11 cellular contexts compared by ENCODE assay signal in genomic region chr19:13024958-13025653, GRCh38. TPM values are rescaled to one million over a fixed set of nuclear protein-coding genes. Genes with fewer than 3 reads are reported as not detected.
DNase-seq lines count a peak whose midpoint lies in the region; ATAC-seq and TF ChIP-seq lines count a peak whose summit lies in the region.
"Had no signal": no experiment of that assay in that cellular context is flagged by ENCODE, and none has a peak within 500 bp of the region (broad histone marks: within the 10 kb centered on the region; RNA-seq: fewer than 3 reads in every experiment).

No MANE protein-coding gene starts in this region.

- peak overlapping the region; percentile 81 for H3K4me2 ChIP-seq in hepatocyte

- H3K27me3 Mint-ChIP-seq in WTC11 (ENCODE audit: low read depth), result peaks cover 100% of the 10 kb centered on the region
- H3K27me3 Mint-ChIP-seq in stimulated activated naive B cell treated with anti-CD40 and anti-IgM and Interleukin-4, amounts not matched to agents 10 μg/mL and 1 μg/mL and 100 μg/mL, for 72 hours, result peaks cover 9 to 34% of the 10 kb centered on the region in 2 donors
- H3K27me3 Mint-ChIP-seq in activated CD8-positive, alpha-beta T cell treated with anti-CD3 and anti-CD28 coated beads for 36 hours, result peaks cover 21% of the 10 kb centered on the region

- POLR2A ChIA-PET in WTC11 (lab: Charles Lee), result no interaction called here
- POLR2A ChIA-PET in activated CD8-positive, alpha-beta T cell treated with anti-CD3 and anti-CD28 coated beads for 36 hours (lab: Charles Lee), result no interaction called here

- peaks cover 53% of the 10 kb centered on the region for H3K4me1 Mint-ChIP-seq in WTC11
- H3K4me1 Mint-ChIP-seq in stimulated activated naive B cell treated with anti-CD40 and anti-IgM and Interleukin-4, amounts not matched to agents 10 μg/mL and 1 μg/mL and 100 μg/mL, for 72 hours, result peaks cover 13 to 39% of the 10 kb centered on the region in 2 donors
- H3K4me1 Mint-ChIP-seq in activated CD8-positive, alpha-beta T cell treated with anti-CD3 and anti-CD28 coated beads for 36 hours (ENCODE audit: low read depth), result peaks cover 18% of the 10 kb centered on the region

- ATAC-seq in WTC11 (no peak), HG02623 (IDR thresholded peaks at IDR 0.05; ENCODE audit: unreplicated experiment) (no peak)
- no peak for ATAC-seq in stimulated activated naive B cell treated with anti-CD40 and anti-IgM and Interleukin-4, amounts not matched to agents 10 μg/mL and 1 μg/mL and 100 μg/mL, for 72 hours (replicated peaks)
- no peak for ATAC-seq in activated CD8-positive, alpha-beta T cell treated with anti-CD3 and anti-CD28 coated beads for 36 hours

- peaks cover 6% of the 10 kb centered on the region for H4K20me1 ChIP-seq in hepatocyte (ENCODE audit: insufficient read depth, poor library complexity, severe bottlenecking)

- H3K9me3 ChIP-seq in hepatocyte (ENCODE audit: low read depth) (no peaks in the 10 kb centered on the region), WERI-Rb-1 (ENCODE audit: severe bottlenecking) (no peaks in the 10 kb centered on the region)
- H3K9me3 ChIP-seq: adrenal gland had no signal

- 18% methylated on average over 44 of the region's 45 CpGs for WGBS in hepatocyte (ENCODE audit: low lambda C conversion rate, missing lambda C conversion rate)

- H3K27ac ChIP-seq in hepatocyte (peak overlapping the region; percentile 89), WERI-Rb-1 (no peak overlapping the region)

- H3K27ac Mint-ChIP-seq in WTC11, result no peak overlapping the region
- no peak overlapping the region for H3K27ac Mint-ChIP-seq in stimulated activated naive B cell treated with anti-CD40 and anti-IgM and Interleukin-4, amounts not matched to agents 10 μg/mL and 1 μg/mL and 100 μg/mL, for 72 hours
- H3K27ac Mint-ChIP-seq in activated CD8-positive, alpha-beta T cell treated with anti-CD3 and anti-CD28 coated beads for 36 hours, result no peak overlapping the region

- TF ChIP-seq CTCF in WTC11 (IDR thresholded peaks at IDR 0.05), result no peak
- no peak for TF ChIP-seq CTCF in hepatocyte (IDR thresholded peaks at IDR 0.05; ENCODE audit: poor library complexity)
- TF ChIP-seq CTCF in activated CD8-positive, alpha-beta T cell treated with anti-CD3 and anti-CD28 coated beads for 36 hours (IDR thresholded peaks at IDR 0.05), result no peak
- no peak for TF ChIP-seq CTCF in WERI-Rb-1 (IDR thresholded peaks at IDR 0.05; ENCODE audit: low read depth, low read length)

- DNase-seq in ELF-1 (ENCODE audit: low read depth, low spot score) (peak; percentile 48), WTC11 (ENCODE audit: low spot score) (peak; percentile 56), hepatocyte (ENCODE audit: low spot score) (no peak), WERI-Rb-1 (no peak), NCI-H1048 (lab: John Stamatoyannopoulos, UW) (no peak)
- DNase-seq in stimulated activated naive B cell treated with anti-CD40 and anti-IgM and Interleukin-4, amounts not matched to agents 10 μg/mL and 1 μg/mL and 100 μg/mL, for 72 hours, result no peak
- DNase-seq in activated CD8-positive, alpha-beta T cell treated with anti-CD3 and anti-CD28 coated beads for 36 hours, result no peak
- DNase-seq: SHP77 treated with DMSO at 0.1 percent for 48 hours had no signal

- intact Hi-C loops in activated CD8-positive, alpha-beta T cell treated with anti-CD3 and anti-CD28 coated beads for 36 hours (cut with micrococcal nuclease), result no loop called here

- H3K79me2 ChIP-seq in hepatocyte, result peaks cover 32% of the 10 kb centered on the region

- H3K4me3 Mint-ChIP-seq in WTC11, result peak overlapping the region; percentile 63
- peak overlapping the region; percentile 21 to 80 for H3K4me3 Mint-ChIP-seq in stimulated activated naive B cell treated with anti-CD40 and anti-IgM and Interleukin-4, amounts not matched to agents 10 μg/mL and 1 μg/mL and 100 μg/mL, for 72 hours
- H3K4me3 Mint-ChIP-seq in activated CD8-positive, alpha-beta T cell treated with anti-CD3 and anti-CD28 coated beads for 36 hours, result no peak overlapping the region

- no peak overlapping the region for H3K4me3 ChIP-seq in hepatocyte
- H3K4me3 ChIP-seq in WERI-Rb-1 (ENCODE audit: low read depth, low read length), result no peak overlapping the region

- peaks cover 34% of the 10 kb centered on the region for H3K4me1 ChIP-seq in hepatocyte (ENCODE audit: insufficient read depth)

- H3K9me3 Mint-ChIP-seq in WTC11, result no peaks in the 10 kb centered on the region
- H3K9me3 Mint-ChIP-seq in stimulated activated naive B cell treated with anti-CD40 and anti-IgM and Interleukin-4, amounts not matched to agents 10 μg/mL and 1 μg/mL and 100 μg/mL, for 72 hours, result no peaks in the 10 kb centered on the region
- H3K9me3 Mint-ChIP-seq in activated CD8-positive, alpha-beta T cell treated with anti-CD3 and anti-CD28 coated beads for 36 hours, result no peaks in the 10 kb centered on the region

- CTCF ChIA-PET in WTC11 (lab: Charles Lee), result interaction anchor here (1.3 to 10.8 kb wide), 4 partner anchors 32 to 69 kb away, joined by 4 to 293 read pairs (median 6); no protein-coding TSS in a partner anchor
- CTCF ChIA-PET in activated CD8-positive, alpha-beta T cell treated with anti-CD3 and anti-CD28 coated beads for 36 hours (lab: Charles Lee), result interaction anchor here (2.9 to 12.4 kb wide), 3 partner anchors 9 to 45 kb away, joined by 10 to 154 read pairs (median 55); no protein-coding TSS in a partner anchor

- H3K36me3 Mint-ChIP-seq in WTC11, result no peaks in the 10 kb centered on the region
- peaks cover 0 to 7% of the 10 kb centered on the region in 2 donors for H3K36me3 Mint-ChIP-seq in stimulated activated naive B cell treated with anti-CD40 and anti-IgM and Interleukin-4, amounts not matched to agents 10 μg/mL and 1 μg/mL and 100 μg/mL, for 72 hours
- peaks cover 4% of the 10 kb centered on the region for H3K36me3 Mint-ChIP-seq in activated CD8-positive, alpha-beta T cell treated with anti-CD3 and anti-CD28 coated beads for 36 hours (ENCODE audit: low read depth)

- no peak overlapping the region for H2AFZ ChIP-seq in hepatocyte

- H3K27me3 ChIP-seq in hepatocyte, result peaks cover 89% of the 10 kb centered on the region
- H3K27me3 ChIP-seq in WERI-Rb-1 (ENCODE audit: insufficient read depth, low read depth, severe bottlenecking), result no peaks in the 10 kb centered on the region
- H3K27me3 ChIP-seq: adrenal gland had no signal

- H3K36me3 ChIP-seq in hepatocyte (replicated peaks; ENCODE audit: insufficient read depth, low read depth) (no peaks in the 10 kb centered on the region), WERI-Rb-1 (no peaks in the 10 kb centered on the region)
- H3K36me3 ChIP-seq: adrenal gland had no signal

- H3K9me2 ChIP-seq in hepatocyte (replicated peaks; ENCODE audit: insufficient read depth), result no peaks in the 10 kb centered on the region

TF ChIP-seq in WTC11, 78 proteins besides CTCF, POLR2A, EP300 and RAD21 (continues in another document):
- TF ChIP-seq, protein P1, sequence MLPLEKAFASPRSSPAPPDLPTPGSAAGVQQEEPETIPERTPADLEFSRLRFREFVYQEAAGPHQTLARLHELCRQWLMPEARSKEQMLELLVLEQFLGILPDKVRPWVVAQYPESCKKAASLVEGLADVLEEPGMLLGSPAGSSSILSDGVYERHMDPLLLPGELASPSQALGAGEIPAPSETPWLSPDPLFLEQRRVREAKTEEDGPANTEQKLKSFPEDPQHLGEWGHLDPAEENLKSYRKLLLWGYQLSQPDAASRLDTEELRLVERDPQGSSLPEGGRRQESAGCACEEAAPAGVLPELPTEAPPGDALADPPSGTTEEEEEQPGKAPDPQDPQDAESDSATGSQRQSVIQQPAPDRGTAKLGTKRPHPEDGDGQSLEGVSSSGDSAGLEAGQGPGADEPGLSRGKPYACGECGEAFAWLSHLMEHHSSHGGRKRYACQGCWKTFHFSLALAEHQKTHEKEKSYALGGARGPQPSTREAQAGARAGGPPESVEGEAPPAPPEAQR (CRISPR knock-in tag; IDR thresholded peaks at IDR 0.05), result no peak
- TF ChIP-seq E2F4 (CRISPR knock-in tag; IDR thresholded peaks at IDR 0.05; ENCODE audit: borderline replicate concordance, low read depth), result no peak
- no peak for TF ChIP-seq OVOL2 (CRISPR knock-in tag; IDR thresholded peaks at IDR 0.05; ENCODE audit: borderline replicate concordance)
- TF ChIP-seq NFYB (CRISPR knock-in tag; conservative IDR thresholded peaks at IDR 0.05; ENCODE audit: low read depth), result no peak
- no peak for TF ChIP-seq ZNF121 (CRISPR knock-in tag; IDR thresholded peaks at IDR 0.05)
- TF ChIP-seq, protein P2, sequence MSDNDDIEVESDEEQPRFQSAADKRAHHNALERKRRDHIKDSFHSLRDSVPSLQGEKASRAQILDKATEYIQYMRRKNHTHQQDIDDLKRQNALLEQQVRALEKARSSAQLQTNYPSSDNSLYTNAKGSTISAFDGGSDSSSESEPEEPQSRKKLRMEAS (CRISPR knock-in tag; IDR thresholded peaks at IDR 0.05), result peak; percentile 37; the same call in 1 of the 2 replicates
- TF ChIP-seq ZNF263 (CRISPR knock-in tag; IDR thresholded peaks at IDR 0.05; ENCODE audit: low read depth), result peak; percentile 52; the same call in 1 of the 2 replicates
- TF ChIP-seq RORB (CRISPR knock-in tag; IDR thresholded peaks at IDR 0.05), result no peak

RNA-seq across cellular contexts. Expression of gene NFIX, which starts 29.8 kb away (rescaled TPM):
- total RNA-seq in WTC11 (2021) (0.44 to 1.5 TPM (median 1.4 TPM) in 3 replicates), hepatocyte (3.8 and 12.8 TPM in 2 replicates)
- polyA plus RNA-seq in hepatocyte, result 6.3 and 10.2 TPM in 2 replicates
- total RNA-seq in activated CD8-positive, alpha-beta T cell treated with anti-CD3 and anti-CD28 coated beads for 36 hours, result 1 to 10 TPM; 4.7 to 5.0 TPM

RNA-seq across cellular contexts. Expression of gene DAND5, which starts 55.7 kb away (rescaled TPM):
- total RNA-seq in WTC11 (2021) (0.18 to 0.23 TPM (median 0.22 TPM) in 3 replicates), hepatocyte (0.17 TPM in 1 of 2 replicates, not detected in the other)
- not detected in 2 replicates for polyA plus RNA-seq in hepatocyte
- total RNA-seq in activated CD8-positive, alpha-beta T cell treated with anti-CD3 and anti-CD28 coated beads for 36 hours, result not detected
- total RNA-seq: occipital lobe had no signal

Comparison
In these comparisons a context has a peak if more than half of its experiments do, and no peak if none do; other contexts are left out.
1. DNase-seq: peak in ELF-1 (single experiment) and WTC11 (single experiment); none in hepatocyte (single experiment), stimulated activated naive B cell treated with anti-CD40 and anti-IgM and Interleukin-4, amounts not matched to agents 10 μg/mL and 1 μg/mL and 100 μg/mL, for 72 hours (single experiment), activated CD8-positive, alpha-beta T cell treated with anti-CD3 and anti-CD28 coated beads for 36 hours (single experiment), WERI-Rb-1 (single experiment) and NCI-H1048 (single experiment).